Comparison of ENCODE assay signal across 1 cellular context in the genomic region with DNA sequence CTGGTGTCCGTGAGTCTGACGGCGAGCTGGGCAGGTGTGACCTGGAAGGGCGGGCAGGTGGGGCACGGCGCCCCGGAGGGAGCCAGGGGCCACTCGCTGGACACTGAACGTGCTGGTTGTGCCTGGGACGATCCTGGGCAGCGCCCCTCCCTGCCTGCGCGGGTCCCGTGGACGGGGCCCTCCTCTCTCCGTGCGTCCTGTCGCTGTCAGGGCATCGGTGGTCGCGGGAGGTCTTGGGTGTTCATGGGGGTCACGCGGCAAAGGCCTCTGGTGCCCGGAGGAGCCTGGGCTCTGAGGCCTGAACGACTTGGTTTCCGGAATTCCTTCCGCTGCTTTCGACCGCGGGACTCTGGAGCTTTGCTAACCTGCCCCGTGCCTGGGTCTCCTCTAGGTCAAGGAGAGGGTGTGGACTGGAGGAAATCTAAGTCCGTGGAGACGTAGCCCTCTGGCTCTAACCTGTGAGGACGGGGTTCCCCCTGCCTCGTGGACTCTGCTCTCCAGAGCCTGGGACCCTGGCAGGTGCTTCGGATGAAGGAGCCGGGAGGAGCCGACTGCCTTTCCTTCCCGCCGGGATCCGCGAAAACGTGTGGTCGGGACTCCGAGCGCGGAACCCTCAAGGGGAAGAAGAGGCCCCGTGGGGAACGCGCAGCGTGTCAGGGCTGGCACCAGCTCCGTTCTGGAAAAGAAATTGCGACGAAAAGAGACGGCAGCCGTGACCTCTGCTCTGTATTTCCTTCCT.
TF ChIP-seq lines count a peak whose summit lies in the region.

No MANE protein-coding gene starts in this region.

TF ChIP-seq in H1, 55 proteins besides CTCF, POLR2A, EP300 and RAD21:
- TF ChIP-seq TEAD4 (IDR thresholded peaks at IDR 0.05; ENCODE audit: low read depth, low read length) = no peak
- TF ChIP-seq, protein P1, sequence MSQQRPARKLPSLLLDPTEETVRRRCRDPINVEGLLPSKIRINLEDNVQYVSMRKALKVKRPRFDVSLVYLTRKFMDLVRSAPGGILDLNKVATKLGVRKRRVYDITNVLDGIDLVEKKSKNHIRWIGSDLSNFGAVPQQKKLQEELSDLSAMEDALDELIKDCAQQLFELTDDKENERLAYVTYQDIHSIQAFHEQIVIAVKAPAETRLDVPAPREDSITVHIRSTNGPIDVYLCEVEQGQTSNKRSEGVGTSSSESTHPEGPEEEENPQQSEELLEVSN (IDR thresholded peaks at IDR 0.05) = peak; percentile 81
- no peak for TF ChIP-seq CTBP2 (IDR thresholded peaks at IDR 0.05; ENCODE audit: borderline replicate concordance, insufficient read depth, insufficient read length, low read length)
- no peak for TF ChIP-seq GTF2F1 (IDR thresholded peaks at IDR 0.05; ENCODE audit: borderline replicate concordance, low read depth, low read length)
- no peak for TF ChIP-seq BCL11A (IDR thresholded peaks at IDR 0.05; ENCODE audit: low read depth in 2 of 2, low read length in 2 of 2)
- TF ChIP-seq, protein P2, sequence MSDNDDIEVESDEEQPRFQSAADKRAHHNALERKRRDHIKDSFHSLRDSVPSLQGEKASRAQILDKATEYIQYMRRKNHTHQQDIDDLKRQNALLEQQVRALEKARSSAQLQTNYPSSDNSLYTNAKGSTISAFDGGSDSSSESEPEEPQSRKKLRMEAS (IDR thresholded peaks at IDR 0.05) = peak; percentile 28; the same call in 1 of the 2 replicates
